In the genomic region with DNA sequence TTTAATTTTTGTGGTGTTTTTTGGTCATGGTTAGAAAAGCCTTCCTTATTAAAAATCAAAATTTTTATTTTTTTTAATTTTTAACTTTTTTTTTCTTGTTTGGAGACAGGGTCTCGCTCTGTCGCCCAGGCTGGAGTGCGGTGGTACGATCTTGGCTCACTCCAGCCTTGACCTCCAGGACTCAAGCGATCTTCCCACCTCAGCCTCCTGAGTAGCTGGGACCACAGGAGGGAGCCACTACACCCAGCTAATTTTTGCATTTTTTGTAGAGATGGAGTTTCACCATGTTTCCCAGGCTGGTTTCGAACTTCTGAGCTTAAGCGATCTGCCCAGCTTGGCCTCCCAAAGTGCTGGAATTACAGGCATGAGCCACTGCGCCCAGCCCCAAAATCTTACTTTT, we compare ENCODE assay signal across 8 cellular contexts. TPM values are rescaled to one million over a fixed set of nuclear protein-coding genes. Genes with fewer than 3 reads are reported as not detected.
DNase-seq lines count a peak whose midpoint lies in the region; TF ChIP-seq lines count a peak whose summit lies in the region.
"Not testable (repeated sequence)": the region's sequence is repeated elsewhere in the genome, so short reads cannot be mapped to it uniquely, and the experiment has no call there.

No MANE protein-coding gene starts in this region.

- not testable (repeated sequence) for H3K4me2 ChIP-seq in PC-9

- not testable (repeated sequence) for H3K4me1 ChIP-seq in PC-9 (replicated peaks; ENCODE audit: insufficient read depth)

- not testable (repeated sequence) for H3K4me3 ChIP-seq in AG04450 (ENCODE audit: low read depth, low read length); GM06990 (replicated peaks; ENCODE audit: low read depth, low read length); PC-9; astrocyte of the spinal cord (ENCODE audit: low read depth, low read length); epithelial cell of proximal tubule (ENCODE audit: low read depth, low read length); kidney epithelial cell (ENCODE audit: low read depth, low read length)

- BruUV-seq in PC-9 (replicated peaks; lab: Mats Ljungman, UMichigan), result not testable (repeated sequence)

- DNase-seq in AG04450 (ENCODE audit: low read depth, low spot score); GM06990 (ENCODE audit: extremely low read depth, insufficient read length); HFFc6; PC-9; astrocyte of the spinal cord (ENCODE audit: low read depth, low spot score); epithelial cell of proximal tubule (ENCODE audit: low read depth); kidney epithelial cell (ENCODE audit: low read depth); type B pancreatic cell (ENCODE audit: extremely low spot score, unreplicated experiment): not testable (repeated sequence)

- not testable (repeated sequence) for H3K27ac Mint-ChIP-seq in HFFc6, type B pancreatic cell

- not testable (repeated sequence) for H3K27me3 Mint-ChIP-seq in HFFc6 (ENCODE audit: insufficient read depth); type B pancreatic cell

- H3K9me3 Mint-ChIP-seq in HFFc6, type B pancreatic cell: not testable (repeated sequence)

- not testable (repeated sequence) for H3K27me3 ChIP-seq in AG04450 (ENCODE audit: control insufficient read depth, insufficient read depth, low read length); GM06990 (replicated peaks; ENCODE audit: control insufficient read depth, insufficient read depth, low read length); PC-9 (ENCODE audit: insufficient read depth, low read depth); kidney epithelial cell (ENCODE audit: control insufficient read depth, insufficient read depth, low read length)

- in situ Hi-C loops in astrocyte of the spinal cord (cut with HindIII; ENCODE audit: low sequenced_read_pairs), result not testable (repeated sequence)

- H3K27ac ChIP-seq in AG04450 (ENCODE audit: low read depth, low read length); PC-9: not testable (repeated sequence)

- TF ChIP-seq CTCF in AG04450 (IDR thresholded peaks at IDR 0.05; ENCODE audit: low read depth, low read length) (peak; percentile 36; the same call in 1 of the 2 replicates), GM06990 (IDR thresholded peaks at IDR 0.05; ENCODE audit: insufficient read depth, low read length, poor library complexity, severe bottlenecking) (peak; percentile 6), HFFc6 (IDR thresholded peaks at IDR 0.05) (peak; percentile 71), PC-9 (conservative IDR thresholded peaks at IDR 0.05) (peak; percentile 46), astrocyte of the spinal cord (IDR thresholded peaks at IDR 0.05; ENCODE audit: low read depth, low read length) (peak; percentile 29), epithelial cell of proximal tubule (conservative IDR thresholded peaks at IDR 0.05; ENCODE audit: low read depth, low read length) (peak; percentile 43), kidney epithelial cell (IDR thresholded peaks at IDR 0.05; ENCODE audit: insufficient read depth, low read length, poor library complexity, severe bottlenecking) (peak; percentile 3), type B pancreatic cell (conservative IDR thresholded peaks at IDR 0.05) (peak; percentile 45)

- POLR2A ChIA-PET in AG04450 (lab: Yijun Ruan, JAX); PC-9 (lab: Charles Lee; ENCODE audit: unreplicated experiment): not testable (repeated sequence)

- H3K9me3 ChIP-seq in AG04450 (ENCODE audit: control insufficient read depth, insufficient read depth, low read length); PC-9 (ENCODE audit: insufficient read depth, low read depth): not testable (repeated sequence)

- H2AFZ ChIP-seq in PC-9, result not testable (repeated sequence)

- H4K20me1 ChIP-seq in PC-9 (ENCODE audit: insufficient read depth), result peaks cover 55% of the 10 kb centered on the region

- peaks cover 51% of the 10 kb centered on the region for H3F3A ChIP-seq in PC-9 (ENCODE audit: insufficient read depth, low read depth)

- not testable (repeated sequence) for H3K4me3 Mint-ChIP-seq in HFFc6, type B pancreatic cell

- not testable (repeated sequence) for H3K36me3 ChIP-seq in GM06990 (ENCODE audit: control insufficient read depth, insufficient read depth, low read length); kidney epithelial cell (ENCODE audit: control insufficient read depth, insufficient read depth, low read length)
- H3K36me3 ChIP-seq in PC-9 (ENCODE audit: low read depth), result peaks cover 74% of the 10 kb centered on the region

- CTCF ChIA-PET in AG04450 (lab: Charles Lee), result interaction anchor here (4.1 kb wide), 1 partner anchor 19 kb away, joined by 15 read pairs; no protein-coding TSS in a partner anchor
- CTCF ChIA-PET in PC-9 (lab: Charles Lee), result interaction anchor here (0.7 kb wide), 1 partner anchor 177 kb away, joined by 3 read pairs; no protein-coding TSS in a partner anchor

- not testable (repeated sequence) for H3K9me2 ChIP-seq in PC-9 (ENCODE audit: insufficient read depth)

- peaks cover 90% of the 10 kb centered on the region for H3K79me2 ChIP-seq in PC-9 (ENCODE audit: low read depth)

- H3K4me1 Mint-ChIP-seq in HFFc6 (ENCODE audit: low read depth) (0 out of 2 replicates have a peak, but pooled peaks cover 14% of the 10 kb centered on the region), type B pancreatic cell (ENCODE audit: unreplicated experiment) (peaks cover 13% of the 10 kb centered on the region)

- intact Hi-C loops in PC-9 (cut with micrococcal nuclease; ENCODE audit: unreplicated experiment), result loop anchor here (1.0 to 2.0 kb wide), 2 partner anchors 20 to 179 kb away; no protein-coding TSS in a partner anchor

- H3K36me3 Mint-ChIP-seq in HFFc6 (ENCODE audit: low read depth), result peaks cover 27% of the 10 kb centered on the region
- H3K36me3 Mint-ChIP-seq in type B pancreatic cell, result peaks cover 37% of the 10 kb centered on the region

RNA-seq across cellular contexts. Expression of a gene that starts 21.6 kb away (rescaled TPM):
- 50.0 and 58.9 TPM in 2 replicates for polyA plus RNA-seq in AG04450 (2011; rRNA removed)
- polyA minus RNA-seq in AG04450 (2011; rRNA and poly(A)+ RNA removed), result 57.1 and 73.5 TPM in 2 replicates
- total RNA-seq in HFFc6 (2021; fragmentation: NEBNext Ultra II Directional; extraction: Animal tissue kit (Norgen Biotek cat#: 25700)), result 10 to 100 TPM; 64.8 to 82.5 (median 74.7) TPM
- total RNA-seq in PC-9 (2021), result 193 and 201 TPM in 2 replicates
- 49.7 and 67.6 TPM in 2 replicates for total RNA-seq in epithelial cell of proximal tubule
- 94.6 and 127 TPM in 2 replicates for total RNA-seq in kidney epithelial cell
- 91.0 and 95.9 TPM in 2 replicates for total RNA-seq in type B pancreatic cell (ENCODE audit: low replicate concordance)

Comparison
In these comparisons a context has a peak if more than half of its experiments do, and no peak if none do; other contexts are left out.
1. CTCF ChIP-seq: peak in every context shown above with its lines; median percentile 71 in HFFc6; 46 in PC-9; 45 in type B pancreatic cell; 43 in epithelial cell of proximal tubule; 36 in AG04450; 29 in astrocyte of the spinal cord; 6 in GM06990; 3 in kidney epithelial cell.